ENCODE assay signal across 7 cellular contexts in the genomic region with DNA sequence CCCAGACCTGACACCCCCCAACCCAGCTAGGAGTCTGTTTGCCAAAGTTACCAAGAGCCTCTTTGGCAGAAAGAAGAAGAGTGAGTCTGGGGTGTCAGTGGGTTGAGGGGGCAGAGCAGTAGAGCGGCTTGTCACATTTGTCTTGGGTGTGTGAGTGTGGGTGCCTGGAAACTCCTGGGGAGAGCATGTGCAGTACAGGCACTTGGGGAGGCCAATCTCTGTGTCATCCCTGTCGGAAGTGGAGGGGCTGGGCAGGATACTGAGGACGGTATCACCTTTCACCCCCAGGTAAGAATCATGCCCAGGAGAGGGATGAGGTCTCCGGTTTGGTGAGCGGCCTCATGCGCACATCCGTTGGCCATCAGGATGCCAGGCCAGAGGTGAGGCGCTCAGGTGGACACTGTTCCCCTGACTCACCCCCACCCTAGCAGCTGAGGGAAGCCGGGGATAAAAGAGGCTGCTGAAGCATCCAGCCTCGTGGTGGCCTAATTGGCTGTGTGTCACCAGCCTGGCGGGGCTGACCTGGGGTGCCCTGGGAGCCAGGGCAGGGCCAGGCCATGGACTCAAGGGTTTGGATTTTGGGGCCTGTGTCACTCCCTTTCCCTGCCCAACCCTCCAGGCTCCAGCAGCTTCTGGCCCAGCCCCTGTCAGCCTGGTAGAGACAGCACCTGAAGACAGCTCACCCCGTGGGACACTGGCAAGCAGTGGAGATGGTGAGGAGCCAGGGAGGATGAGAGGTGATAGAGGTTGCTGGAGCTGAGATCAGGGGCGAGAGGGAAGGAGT. TPM values are rescaled to one million over a fixed set of nuclear protein-coding genes. Genes with fewer than 3 reads are reported as not detected.
DNase-seq lines count a peak whose midpoint lies in the region; ATAC-seq, FAIRE-seq and TF ChIP-seq lines count a peak whose summit lies in the region.
"Had no signal": no experiment of that assay in that cellular context is flagged by ENCODE, and none has a peak within 500 bp of the region (broad histone marks: within the 10 kb centered on the region; RNA-seq: fewer than 3 reads in every experiment).

No MANE protein-coding gene starts in this region.

- peaks cover 5% of the 10 kb centered on the region for H3K9me1 ChIP-seq in K562 (ENCODE audit: control insufficient read depth, insufficient read depth, low read length)

- H3K27ac Mint-ChIP-seq in HFFc6, result peak overlapping the region; percentile 94
- peak overlapping the region in 1 of 3 experiments; percentile 52; a peak in 1 of 7 replicates for H3K27ac Mint-ChIP-seq in H9

- peak overlapping the region; percentile 96 for H2BK12ac ChIP-seq in neuronal stem cell (ENCODE audit: low read length)
- H2BK12ac ChIP-seq in H9 (ENCODE audit: insufficient read length, low read depth, low read length), result no peak overlapping the region

- peak overlapping the region; percentile 95 for H3K18ac ChIP-seq in neuronal stem cell (ENCODE audit: low read length)
- no peak overlapping the region for H3K18ac ChIP-seq in H9 (ENCODE audit: insufficient read length, low read depth, low read length)

- in situ Hi-C loops in K562 (cut with MboI), result loop anchor here (10.0 kb wide), 1 partner anchor 691 kb away; the partner anchor contains the start of gene TESK2

- H3K79me1 ChIP-seq in neuronal stem cell (ENCODE audit: low read depth, low read length) (peaks cover 6% of the 10 kb centered on the region), H9 (ENCODE audit: insufficient read depth, low read depth, low read length, poor library complexity, severe bottlenecking) (no peaks in the 10 kb centered on the region)

- intact Hi-C loops in K562 (cut with micrococcal nuclease), result loop anchor here (10.0 kb wide), 1 partner anchor 169 kb away; no protein-coding TSS in a partner anchor

- CTCF ChIA-PET in K562 (lab: Yijun Ruan, JAX; ENCODE audit: low intra/inter-chr PET ratio), result no interaction called here

- H3K4me1 Mint-ChIP-seq in HFFc6 (ENCODE audit: low read depth), result peaks cover 72% of the 10 kb centered on the region
- H3K4me1 Mint-ChIP-seq in H9, result peaks cover 29 to 34% of the 10 kb centered on the region in 2 experiments

- no peak overlapping the region for H3K56ac ChIP-seq in H9 (ENCODE audit: insufficient read length, low read depth, low read length)

- no peak overlapping the region for H3K4me3 ChIP-seq in K562
- no peak overlapping the region for H3K4me3 ChIP-seq in neuronal stem cell (ENCODE audit: low read length in 2 of 2)

- peak overlapping the region; percentile 92 for H2BK15ac ChIP-seq in neuronal stem cell (ENCODE audit: low read length)
- no peak overlapping the region for H2BK15ac ChIP-seq in H9 (ENCODE audit: low read depth, low read length)

- no peak overlapping the region for H3T11ph ChIP-seq in H9 (ENCODE audit: low read length)

- ATAC-seq in K562, result no peak

- H2BK120ac ChIP-seq in neuronal stem cell (ENCODE audit: low read depth, low read length) (peak overlapping the region; percentile 83), H9 (ENCODE audit: low read depth, low read length, poor library complexity, severe bottlenecking) (no peak overlapping the region)

- no TSS peak for BruUV-seq in K562 (replicated peaks; lab: Mats Ljungman, UMichigan)

- 95% methylated on average over 13 of the region's 13 CpGs for WGBS in K562 (ENCODE audit: insufficient coverage, low coverage, missing lambda C conversion rate)
- no CpG with 5 or more reads among the region's 13 CpGs for WGBS in neuronal stem cell (ENCODE audit: extremely low coverage in 2 of 2, insufficient read length in 2 of 2, insufficient replicate concordance in 1 of 2), 2 donors
- WGBS in H9 (ENCODE audit: extremely low coverage, insufficient read length, low lambda C conversion rate), result no CpG with 5 or more reads among the region's 13 CpGs

- peak overlapping the region; percentile 88 for H2BK5ac ChIP-seq in neuronal stem cell (ENCODE audit: low read length)
- H2BK5ac ChIP-seq in H9 (ENCODE audit: insufficient read length, low read length), result no peak overlapping the region

- H3K36me3 Mint-ChIP-seq in HFFc6 (ENCODE audit: low read depth) (peaks cover 45% of the 10 kb centered on the region), H9 (ENCODE audit: insufficient read depth in 1 of 3, low read depth in 3 of 3) (peaks cover 3 to 44% (median 26%) of the 10 kb centered on the region in 3 experiments)

- H3K27me3 ChIP-seq in K562 (ENCODE audit: control insufficient read depth in 2 of 2, insufficient read depth in 2 of 2, low read length in 2 of 2) (no peaks in the 10 kb centered on the region; a peak in 1 of 5 replicates), neuronal stem cell (ENCODE audit: control insufficient read depth in 3 of 3, insufficient read depth in 3 of 3, low read depth in 1 of 3, low read length in 3 of 3) (no peaks in the 10 kb centered on the region), H9 (ENCODE audit: insufficient read depth, low read length) (no peaks in the 10 kb centered on the region)

- peak overlapping the region in 1 of 2 experiments; percentile 23; a peak in 2 of 4 replicates for H3K9ac ChIP-seq in K562 (ENCODE audit: insufficient read depth in 1 of 2, low read depth in 2 of 2, low read length in 2 of 2)
- H3K9ac ChIP-seq in neuronal stem cell (ENCODE audit: low read depth, low read length, poor library complexity), result peak overlapping the region; percentile 32
- H3K9ac ChIP-seq in H9 (ENCODE audit: extremely low read depth, insufficient read length, low read length), result no peak overlapping the region

- H3K23me2 ChIP-seq in H9 (ENCODE audit: insufficient read length, low read depth, low read length, poor library complexity, severe bottlenecking), result peaks cover 10% of the 10 kb centered on the region

- FAIRE-seq in K562 (lab: Jason Lieb, UNC), result no peak

- peak overlapping the region; percentile 44 for H3K23ac ChIP-seq in neuronal stem cell (ENCODE audit: low read depth, low read length, poor library complexity)
- H3K23ac ChIP-seq in H9 (ENCODE audit: insufficient read length, low read depth, low read length), result no peak overlapping the region

- TF ChIP-seq POLR2A in K562 (conservative IDR thresholded peaks at IDR 0.05), result no peak; the same call in 1 of the 2 replicates

- H3K4me2 ChIP-seq in K562 (ENCODE audit: insufficient read depth, low read length) (no peak overlapping the region), neuronal stem cell (ENCODE audit: insufficient read depth, low read length, poor library complexity, severe bottlenecking) (no peak overlapping the region), H9 (ENCODE audit: insufficient read depth, insufficient read length, low read length) (no peak overlapping the region)

- H3K4me1 ChIP-seq in K562 (replicated peaks in 1 of 2; ENCODE audit: control insufficient read depth in 2 of 2, insufficient read depth in 2 of 2, low read length in 2 of 2) (peaks cover 44 to 83% of the 10 kb centered on the region in 2 experiments), neuronal stem cell (ENCODE audit: control insufficient read depth in 2 of 2, insufficient read depth in 1 of 2, low read depth in 1 of 2, low read length in 2 of 2) (peaks cover 38 to 39% of the 10 kb centered on the region in 2 donors), H9 (ENCODE audit: insufficient read depth, low read length) (peaks cover 7% of the 10 kb centered on the region; the same call in 1 of the 2 replicates)

- no peak overlapping the region for H4K91ac ChIP-seq in neuronal stem cell (ENCODE audit: low read depth, low read length, poor library complexity)
- H4K91ac ChIP-seq in H9 (ENCODE audit: insufficient read length, low read depth, low read length), result no peak overlapping the region

- DNase-seq in HFFc6, result no peak
- no peak for DNase-seq in K562 (ENCODE audit: extremely low read depth in 1 of 4, low spot score in 3 of 4)
- DNase-seq in neuronal stem cell (ENCODE audit: low spot score), result no peak
- no peak for DNase-seq in GM20000 (ENCODE audit: low spot score)
- no peak for DNase-seq in H9
- DNase-seq in glomerular visceral epithelial cell (ENCODE audit: extremely low spot score), result no peak
- DNase-seq: NCI-H2227 treated with DMSO at 0.1 percent for 48 hours had no signal

- no peak for TF ChIP-seq EP300 in K562 (IDR thresholded peaks at IDR 0.05; ENCODE audit: low read length)

- H3K9me3 ChIP-seq in K562 (replicated peaks; ENCODE audit: control insufficient read depth, insufficient read depth, low read depth, low read length), result no peaks in the 10 kb centered on the region
- H3K9me3 ChIP-seq in neuronal stem cell (replicated peaks in 1 of 2; ENCODE audit: control insufficient read depth in 2 of 2, insufficient read depth in 1 of 2, low read depth in 1 of 2, low read length in 2 of 2), result no peaks in the 10 kb centered on the region
- no peaks in the 10 kb centered on the region for H3K9me3 ChIP-seq in H9 (ENCODE audit: control insufficient read depth, low read depth, low read length)

- H3K14ac ChIP-seq in neuronal stem cell (ENCODE audit: low read length) (peak overlapping the region; percentile 32), H9 (ENCODE audit: insufficient read depth, low read length) (no peak overlapping the region)

- H3K79me2 ChIP-seq in K562 (ENCODE audit: control insufficient read depth, insufficient read depth, low read length) (peaks cover 23% of the 10 kb centered on the region), H9 (ENCODE audit: insufficient read depth, low read length) (no peaks in the 10 kb centered on the region)

- H3K4me3 Mint-ChIP-seq in HFFc6, result peak overlapping the region; percentile 94
- no peak overlapping the region; a peak in 1 of 5 replicates for H3K4me3 Mint-ChIP-seq in H9

- no peak overlapping the region for H2BK20ac ChIP-seq in H9 (ENCODE audit: low read depth, low read length, poor library complexity, severe bottlenecking)

- no peak overlapping the region for H3K27ac ChIP-seq in K562 (ENCODE audit: extremely low read depth, low read depth, low read length)
- H3K27ac ChIP-seq in neuronal stem cell (replicated peaks; ENCODE audit: low read length), result peak overlapping the region; percentile 81
- no peak overlapping the region for H3K27ac ChIP-seq in H9 (ENCODE audit: insufficient read length, low read depth, low read length)

- H4K20me1 ChIP-seq in K562 (replicated peaks; ENCODE audit: control insufficient read depth, insufficient read depth, low read length) (no peaks in the 10 kb centered on the region), H9 (ENCODE audit: control insufficient read depth, insufficient read depth, insufficient read length) (no peaks in the 10 kb centered on the region)

- H3K36me3 ChIP-seq in K562 (ENCODE audit: control insufficient read depth, insufficient read depth, low read length), result peaks cover 52% of the 10 kb centered on the region
- peaks cover 22 to 41% of the 10 kb centered on the region in 2 donors for H3K36me3 ChIP-seq in neuronal stem cell (replicated peaks in 1 of 2; ENCODE audit: control insufficient read depth in 2 of 2, insufficient read depth in 2 of 2, low read length in 2 of 2)

- POLR2A ChIA-PET in K562 (lab: Yijun Ruan, JAX), result interaction anchor here (0.6 to 16.9 kb wide), 9 partner anchors 9 to 82 kb away, joined by 3 to 594 read pairs (median 4); partner anchors contain the start of gene BEST4

- TF ChIP-seq RAD21 in K562 (CRISPR knock-in tag; conservative IDR thresholded peaks at IDR 0.05 in 1 of 2, IDR thresholded peaks at IDR 0.05 in 1 of 2), result no peak

- peaks cover 17% of the 10 kb centered on the region for H3K27me3 Mint-ChIP-seq in HFFc6 (ENCODE audit: insufficient read depth)
- peaks cover 3% of the 10 kb centered on the region for H3K27me3 Mint-ChIP-seq in H9 (ENCODE audit: low read depth)

- H3K9me3 Mint-ChIP-seq in HFFc6 (no peaks in the 10 kb centered on the region), H9 (no peaks in the 10 kb centered on the region)

- H2AFZ ChIP-seq in K562 (ENCODE audit: low read depth, low read length) (no peak overlapping the region), neuronal stem cell (ENCODE audit: low read length) (no peak overlapping the region), H9 (ENCODE audit: low read length) (no peak overlapping the region)

- H3K4ac ChIP-seq in neuronal stem cell (ENCODE audit: low read length) (peak overlapping the region; percentile 14), H9 (ENCODE audit: low read depth, low read length) (no peak overlapping the region)

- H4K5ac ChIP-seq in H9 (ENCODE audit: insufficient read length, low read depth, low read length), result no peak overlapping the region

- TF ChIP-seq CTCF in HFFc6 (IDR thresholded peaks at IDR 0.05) (no peak), K562 (IDR thresholded peaks at IDR 0.05 in 2 of 3, conservative IDR thresholded peaks at IDR 0.05 in 1 of 3; ENCODE audit: insufficient read depth in 2 of 3, low read depth in 1 of 3, low read length in 3 of 3) (no peak), GM20000 (IDR thresholded peaks at IDR 0.05; ENCODE audit: extremely low read depth, missing control alignments) (no peak), H9 (conservative IDR thresholded peaks at IDR 0.05) (no peak)

- no peak overlapping the region for H4K8ac ChIP-seq in neuronal stem cell (ENCODE audit: low read depth, low read length)
- no peak overlapping the region for H4K8ac ChIP-seq in H9 (replicated peaks; ENCODE audit: insufficient read length, low read depth, low read length)

- H2AK5ac ChIP-seq in neuronal stem cell (ENCODE audit: low read depth, low read length), result peak overlapping the region; percentile 100
- H2AK5ac ChIP-seq in H9 (ENCODE audit: insufficient read length, low read length), result no peak overlapping the region

RNA-seq across cellular contexts. Expression of gene PLK3, which starts 3.3 kb away (rescaled TPM):
- total RNA-seq in HFFc6 (2021; fragmentation: NEBNext Ultra II Directional; extraction: Animal tissue kit (Norgen Biotek cat#: 25700)), result 10 to 100 TPM; 37.1 to 44.6 (median 39.2) TPM
- total RNA-seq in K562 (2011; cell fraction: chromatin; rRNA removed; ENCODE audit: low replicate concordance), result 66.7 and 212 TPM in 2 replicates
- 133 and 170 TPM in 2 replicates for total RNA-seq in K562 (2011; cell fraction: nucleolus; rRNA removed)
- total RNA-seq in K562 (2011; cell fraction: nucleoplasm; rRNA removed), result 70.2 and 84.7 TPM in 2 replicates
- total RNA-seq in K562 (2014; rRNA removed) (15.3 and 17.4 TPM in 2 replicates), K562 (2014; rRNA removed; fragmentation: Illumina TruSeq; extraction: Trizol) (5.2 and 6.6 TPM in 2 replicates), K562 (2015; rRNA removed; fragmentation: Illumina TruSeq; extraction: Trizol) (5.8 and 7.7 TPM in 2 replicates), K562 (2021) (17.9 and 19.3 TPM in 2 replicates), H9 (2021) (14.7 and 15.9 TPM in 2 replicates)
- polyA plus RNA-seq in K562 (2011; rRNA removed) (11.0 and 15.5 TPM in 2 replicates), K562 (2014; fragmentation: Illumina TruSeq; extraction: Trizol) (12.2 and 14.0 TPM in 2 replicates), K562 (2014; fragmentation: Nextera tagmentation; extraction: Ambion mirVana) (1 to 10 TPM in 1 of 2 experiments, under 1 TPM in 1; 0.52 to 1.9 TPM), K562 (2014; rRNA removed) (22.7 and 24.2 TPM in 2 replicates)
- 14.0 and 19.5 TPM in 2 replicates for polyA plus RNA-seq in K562 (2011; cell fraction: cytosol; rRNA removed)
- polyA plus RNA-seq in K562 (2011; cell fraction: nucleus; rRNA removed), result 73.9 and 132 TPM in 2 replicates
- polyA plus RNA-seq in K562 (2012), result 10.1 and 18.5 TPM in 2 replicates
- 5.5 and 7.4 TPM in 2 replicates for polyA minus RNA-seq in K562 (2011; rRNA and poly(A)+ RNA removed)
- polyA minus RNA-seq in K562 (2011; cell fraction: cytosol; rRNA and poly(A)+ RNA removed), result 7.5 and 8.9 TPM in 2 replicates
- 34.8 and 42.1 TPM in 2 replicates for polyA minus RNA-seq in K562 (2011; cell fraction: nucleus; rRNA and poly(A)+ RNA removed)
- polyA plus RNA-seq in neuronal stem cell (2013, experiment 1 of 2), result 8.3 TPM
- polyA plus RNA-seq in neuronal stem cell (2013, experiment 2 of 2), result 7.4 TPM

RNA-seq across cellular contexts. Expression of gene DYNLT4, which starts 3.6 kb away (rescaled TPM):
- under 1 TPM in 1 of 6 experiments, not detected in 5; 0.46 TPM for total RNA-seq in HFFc6 (2021; fragmentation: NEBNext Ultra II Directional; extraction: Animal tissue kit (Norgen Biotek cat#: 25700))
- total RNA-seq in K562 (2011; cell fraction: chromatin; rRNA removed; ENCODE audit: low replicate concordance), result not detected in 2 replicates
- total RNA-seq in K562 (2011; cell fraction: nucleolus; rRNA removed), result 0.83 and 2.2 TPM in 2 replicates
- 0.59 TPM in 1 of 2 replicates, not detected in the other for total RNA-seq in K562 (2011; cell fraction: nucleoplasm; rRNA removed)
- 0.73 TPM in 1 of 2 replicates, not detected in the other for total RNA-seq in K562 (2014; rRNA removed)
- total RNA-seq in K562 (2014; rRNA removed; fragmentation: Illumina TruSeq; extraction: Trizol), result not detected in 2 replicates
- not detected in 2 replicates for total RNA-seq in K562 (2015; rRNA removed; fragmentation: Illumina TruSeq; extraction: Trizol)
- 0.29 TPM in 1 of 2 replicates, not detected in the other for total RNA-seq in K562 (2021)
- 0.11 TPM in 1 of 2 replicates, not detected in the other for polyA plus RNA-seq in K562 (2011; rRNA removed)
- 0.13 TPM in 1 of 2 replicates, not detected in the other for polyA plus RNA-seq in K562 (2011; cell fraction: cytosol; rRNA removed)
- polyA plus RNA-seq in K562 (2011; cell fraction: nucleus; rRNA removed), result 0.38 and 0.57 TPM in 2 replicates
- 0.10 and 0.18 TPM in 2 replicates for polyA plus RNA-seq in K562 (2012)
- polyA plus RNA-seq in K562 (2014; fragmentation: Illumina TruSeq; extraction: Trizol), result not detected in 2 replicates
- polyA plus RNA-seq in K562 (2014; fragmentation: Nextera tagmentation; extraction: Ambion mirVana), result not detected
- not detected in 2 replicates for polyA plus RNA-seq in K562 (2014; rRNA removed)
- polyA minus RNA-seq in K562 (2011; rRNA and poly(A)+ RNA removed), result not detected in 2 replicates
- polyA minus RNA-seq in K562 (2011; cell fraction: cytosol; rRNA and poly(A)+ RNA removed), result not detected in 2 replicates
- polyA minus RNA-seq in K562 (2011; cell fraction: nucleus; rRNA and poly(A)+ RNA removed), result 0.44 and 0.54 TPM in 2 replicates
- not detected for polyA plus RNA-seq in neuronal stem cell (2013, experiment 1 of 2)
- polyA plus RNA-seq in neuronal stem cell (2013, experiment 2 of 2), result not detected
- total RNA-seq in H9 (2021), result not detected in 2 replicates

RNA-seq across cellular contexts. Expression of gene BTBD19, which starts 4.8 kb away (rescaled TPM):
- total RNA-seq in HFFc6 (2021; fragmentation: NEBNext Ultra II Directional; extraction: Animal tissue kit (Norgen Biotek cat#: 25700)), result 10 to 100 TPM; 12.2 to 21.4 (median 13.9) TPM
- 7.6 and 19.8 TPM in 2 replicates for total RNA-seq in K562 (2011; cell fraction: chromatin; rRNA removed; ENCODE audit: low replicate concordance)
- 8.9 and 14.7 TPM in 2 replicates for total RNA-seq in K562 (2011; cell fraction: nucleolus; rRNA removed)
- 8.6 and 18.8 TPM in 2 replicates for total RNA-seq in K562 (2011; cell fraction: nucleoplasm; rRNA removed)
- total RNA-seq in K562 (2014; rRNA removed), result 0.73 and 1.5 TPM in 2 replicates
- total RNA-seq in K562 (2014; rRNA removed; fragmentation: Illumina TruSeq; extraction: Trizol), result 0.32 and 0.76 TPM in 2 replicates
- 0.41 and 0.72 TPM in 2 replicates for total RNA-seq in K562 (2015; rRNA removed; fragmentation: Illumina TruSeq; extraction: Trizol)
- 1.7 and 2.0 TPM in 2 replicates for total RNA-seq in K562 (2021)
- polyA plus RNA-seq in K562 (2011; rRNA removed), result 1.4 and 1.5 TPM in 2 replicates
- polyA plus RNA-seq in K562 (2011; cell fraction: cytosol; rRNA removed), result 0.86 and 1.3 TPM in 2 replicates
- polyA plus RNA-seq in K562 (2011; cell fraction: nucleus; rRNA removed), result 5.9 and 14.9 TPM in 2 replicates
- 1.6 and 2.0 TPM in 2 replicates for polyA plus RNA-seq in K562 (2012)
- 0.95 and 1.4 TPM in 2 replicates for polyA plus RNA-seq in K562 (2014; fragmentation: Illumina TruSeq; extraction: Trizol)
- polyA plus RNA-seq in K562 (2014; fragmentation: Nextera tagmentation; extraction: Ambion mirVana), result under 1 TPM; 0.22 to 0.38 TPM
- 1.8 and 1.9 TPM in 2 replicates for polyA plus RNA-seq in K562 (2014; rRNA removed)
- polyA minus RNA-seq in K562 (2011; rRNA and poly(A)+ RNA removed), result 0.75 and 1.1 TPM in 2 replicates
- polyA minus RNA-seq in K562 (2011; cell fraction: cytosol; rRNA and poly(A)+ RNA removed), result 1.8 TPM in 1 of 2 replicates, not detected in the other
- 4.9 and 5.0 TPM in 2 replicates for polyA minus RNA-seq in K562 (2011; cell fraction: nucleus; rRNA and poly(A)+ RNA removed)
- 2.2 TPM for polyA plus RNA-seq in neuronal stem cell (2013, experiment 1 of 2)
- 2.0 TPM for polyA plus RNA-seq in neuronal stem cell (2013, experiment 2 of 2)
- 1.4 and 1.9 TPM in 2 replicates for total RNA-seq in H9 (2021)

RNA-seq across cellular contexts. Expression of gene BEST4, which starts 15.5 kb away (rescaled TPM):
- total RNA-seq in HFFc6 (2021; fragmentation: NEBNext Ultra II Directional; extraction: Animal tissue kit (Norgen Biotek cat#: 25700)), result under 1 TPM; 0.09 to 0.23 (median 0.12) TPM
- total RNA-seq in K562 (2011; cell fraction: chromatin; rRNA removed; ENCODE audit: low replicate concordance), result 0.23 TPM in 1 of 2 replicates, not detected in the other
- not detected in 2 replicates for total RNA-seq in K562 (2011; cell fraction: nucleolus; rRNA removed)
- total RNA-seq in K562 (2011; cell fraction: nucleoplasm; rRNA removed), result 0.38 TPM in 1 of 2 replicates, not detected in the other
- total RNA-seq in K562 (2014; rRNA removed) (not detected in 2 replicates), K562 (2014; rRNA removed; fragmentation: Illumina TruSeq; extraction: Trizol) (not detected in 2 replicates), K562 (2015; rRNA removed; fragmentation: Illumina TruSeq; extraction: Trizol) (not detected in 2 replicates), K562 (2021) (not detected in 2 replicates), H9 (2021) (1.1 and 1.3 TPM in 2 replicates)
- polyA plus RNA-seq in K562 (2011; rRNA removed) (0.05 and 0.07 TPM in 2 replicates), K562 (2014; fragmentation: Illumina TruSeq; extraction: Trizol) (not detected in 2 replicates), K562 (2014; fragmentation: Nextera tagmentation; extraction: Ambion mirVana) (not detected), K562 (2014; rRNA removed) (0.11 TPM in 1 of 2 replicates, not detected in the other)
- polyA plus RNA-seq in K562 (2011; cell fraction: cytosol; rRNA removed), result 0.07 and 0.13 TPM in 2 replicates
- 0.24 and 0.60 TPM in 2 replicates for polyA plus RNA-seq in K562 (2011; cell fraction: nucleus; rRNA removed)
- 0.04 and 0.06 TPM in 2 replicates for polyA plus RNA-seq in K562 (2012)
- not detected in 2 replicates for polyA minus RNA-seq in K562 (2011; rRNA and poly(A)+ RNA removed)
- not detected in 2 replicates for polyA minus RNA-seq in K562 (2011; cell fraction: cytosol; rRNA and poly(A)+ RNA removed)
- polyA minus RNA-seq in K562 (2011; cell fraction: nucleus; rRNA and poly(A)+ RNA removed), result not detected in 2 replicates
- 2.1 TPM for polyA plus RNA-seq in neuronal stem cell (2013, experiment 1 of 2)
- polyA plus RNA-seq in neuronal stem cell (2013, experiment 2 of 2), result 1.9 TPM

RNA-seq across cellular contexts. Expression of gene RPS8, which starts 28.2 kb away (rescaled TPM):
- 1,000 to 10,000 TPM; 1,518 to 1,745 (median 1,633) TPM for total RNA-seq in HFFc6 (2021; fragmentation: NEBNext Ultra II Directional; extraction: Animal tissue kit (Norgen Biotek cat#: 25700))
- 542 and 786 TPM in 2 replicates for total RNA-seq in K562 (2011; cell fraction: chromatin; rRNA removed; ENCODE audit: low replicate concordance)
- total RNA-seq in K562 (2011; cell fraction: nucleolus; rRNA removed), result 948 and 967 TPM in 2 replicates
- total RNA-seq in K562 (2011; cell fraction: nucleoplasm; rRNA removed), result 930 and 1,480 TPM in 2 replicates
- total RNA-seq in K562 (2014; rRNA removed) (3,851 and 4,431 TPM in 2 replicates), K562 (2014; rRNA removed; fragmentation: Illumina TruSeq; extraction: Trizol) (2,850 and 3,258 TPM in 2 replicates), K562 (2015; rRNA removed; fragmentation: Illumina TruSeq; extraction: Trizol) (3,074 and 3,307 TPM in 2 replicates), K562 (2021) (3,109 and 3,518 TPM in 2 replicates), H9 (2021) (2,591 and 2,595 TPM in 2 replicates)
- polyA plus RNA-seq in K562 (2011; rRNA removed) (2,871 and 3,497 TPM in 2 replicates), K562 (2014; fragmentation: Illumina TruSeq; extraction: Trizol) (2,545 and 2,717 TPM in 2 replicates), K562 (2014; fragmentation: Nextera tagmentation; extraction: Ambion mirVana) (1,000 to 10,000 TPM; 2,431 to 2,562 TPM), K562 (2014; rRNA removed) (3,694 and 4,168 TPM in 2 replicates)
- polyA plus RNA-seq in K562 (2011; cell fraction: cytosol; rRNA removed), result 2,484 and 3,204 TPM in 2 replicates
- 1,065 and 1,968 TPM in 2 replicates for polyA plus RNA-seq in K562 (2011; cell fraction: nucleus; rRNA removed)
- 3,267 and 3,835 TPM in 2 replicates for polyA plus RNA-seq in K562 (2012)
- polyA minus RNA-seq in K562 (2011; rRNA and poly(A)+ RNA removed), result 1,274 and 1,304 TPM in 2 replicates
- 927 and 1,052 TPM in 2 replicates for polyA minus RNA-seq in K562 (2011; cell fraction: cytosol; rRNA and poly(A)+ RNA removed)
- polyA minus RNA-seq in K562 (2011; cell fraction: nucleus; rRNA and poly(A)+ RNA removed), result 256 and 454 TPM in 2 replicates
- 7,805 TPM for polyA plus RNA-seq in neuronal stem cell (2013, experiment 1 of 2)
- 7,922 TPM for polyA plus RNA-seq in neuronal stem cell (2013, experiment 2 of 2)
